ENCODE assay signal across 8 cellular contexts in genomic region chr11:47355283-47356128, GRCh38. TPM values are rescaled to one million over a fixed set of nuclear protein-coding genes. Genes with fewer than 3 reads are reported as not detected.
A peak's percentile ranks its signal among the peaks of the same experiment; 100 is the strongest.
DNase-seq lines count a peak whose midpoint lies in the region; ATAC-seq, FAIRE-seq and TF ChIP-seq lines count a peak whose summit lies in the region.

No MANE protein-coding gene starts in this region.

- 28% methylated on average over 23 of the region's 47 CpGs for WGBS in HepG2 (ENCODE audit: low lambda C conversion rate)

- H3K79me2 ChIP-seq in HepG2 (ENCODE audit: insufficient read depth, low read length): no peaks in the 10 kb centered on the region

- H3K9me3 ChIP-seq in MG63 (no peaks in the 10 kb centered on the region), duodenal mucosa (ENCODE audit: control insufficient read depth in 1 of 2, low read length in 2 of 2) (no peaks in the 10 kb centered on the region), HepG2 (ENCODE audit: low read length) (no peaks in the 10 kb centered on the region)

- POLR2A ChIA-PET in HepG2 (lab: Yijun Ruan, JAX): no interaction called here

- H3K4me3 ChIP-seq in MG63: peak overlapping the region; percentile 22
- H3K4me3 ChIP-seq in duodenal mucosa (ENCODE audit: low read depth in 1 of 2, low read length in 2 of 2): peak overlapping the region; percentile 40 to 56
- H3K4me3 ChIP-seq in HepG2 (replicated peaks in 1 of 3; ENCODE audit: insufficient read depth in 1 of 3, low read depth in 2 of 3, low read length in 3 of 3): peak overlapping the region; percentile 54 to 72 (median 66)

- in situ Hi-C loops in HepG2 (cut with HindIII; ENCODE audit: extremely low pct_ligation_motif_present, low pct_unique_long_range_greater_than_20kb): no loop called here

- peak overlapping the region; percentile 15 for H2AFZ ChIP-seq in HepG2 (ENCODE audit: low read length)

- intact Hi-C loops in HepG2 (cut with micrococcal nuclease; ENCODE audit: unreplicated experiment): loop anchor here (1.0 to 5.0 kb wide), 4 partner anchors 87 to 257 kb away; no protein-coding TSS in a partner anchor

- H3K27ac ChIP-seq in duodenal mucosa (ENCODE audit: low read depth, low read length) (peak overlapping the region; percentile 10), HepG2 (ENCODE audit: extremely low read length, insufficient read depth, low read length) (no peak overlapping the region)

- peaks cover 2 to 3% of the 10 kb centered on the region in 2 donors for H3K4me1 ChIP-seq in duodenal mucosa (ENCODE audit: control insufficient read depth in 1 of 2, insufficient read depth in 2 of 2, low read length in 2 of 2)
- H3K4me1 ChIP-seq in HepG2 (ENCODE audit: insufficient read depth, low read length): peaks cover 64% of the 10 kb centered on the region

- ATAC-seq in HepG2: peak; percentile 87

- no TSS peak for BruUV-seq in HepG2 (replicated peaks; lab: Mats Ljungman, UMichigan)

- DNase-seq in ELR (ENCODE audit: low read depth): peak; percentile 94
- peak; percentile 91 for DNase-seq in MG63
- DNase-seq in RPMI8226: peak; percentile 45
- DNase-seq in HepG2 (ENCODE audit: low spot score): peak; percentile 86
- DNase-seq in stimulated activated CD8-positive, alpha-beta memory T cell treated with anti-CD3 and anti-CD28 coated beads, Interleukin-4, amount 100 ng/mL, for 48 hours: peak; percentile 73
- no peak for DNase-seq in effector CD8-positive, alpha-beta T cell (lab: John Stamatoyannopoulos, UW)
- no peak for DNase-seq in activated gamma-delta T cell treated with Interleukin-2 at 50 U/mL for 16 hours

- no peak for TF ChIP-seq POLR2A in HepG2 (IDR thresholded peaks at IDR 0.05; ENCODE audit: insufficient read depth in 1 of 2, low read depth in 2 of 2, low read length in 2 of 2)

- H3K27me3 ChIP-seq in MG63 (no peaks in the 10 kb centered on the region), duodenal mucosa (ENCODE audit: control insufficient read depth in 1 of 2, insufficient read depth in 2 of 2, low read length in 2 of 2) (no peaks in the 10 kb centered on the region), HepG2 (ENCODE audit: control insufficient read depth in 1 of 2, insufficient read depth in 2 of 2, low read length in 2 of 2) (peaks cover 6 to 31% of the 10 kb centered on the region in 2 experiments; a peak in 3 of 5 replicates)

- peak; percentile 83 for FAIRE-seq in HepG2 (lab: Jason Lieb, UNC)

- H3K4me2 ChIP-seq in HepG2 (ENCODE audit: low read depth, low read length): peak overlapping the region; percentile 84

- peak; percentile 100 for TF ChIP-seq CTCF in HepG2 (CRISPR knock-in tag; IDR thresholded peaks at IDR 0.05)

- peak overlapping the region in 1 of 2 donors; percentile 26 for H3K9ac ChIP-seq in duodenal mucosa (ENCODE audit: low read depth in 1 of 2, low read length in 2 of 2)
- H3K9ac ChIP-seq in HepG2 (ENCODE audit: insufficient read depth, low read depth, low read length): 0 out of 2 replicates have a peak overlapping the region, but pooled peaks have one; percentile 29

- TF ChIP-seq EP300 in HepG2 (IDR thresholded peaks at IDR 0.05; ENCODE audit: low read depth in 2 of 2, low read length in 2 of 2): no peak
- no peak for TF ChIP-seq EP300 in HepG2 (CRISPR knock-in tag; IDR thresholded peaks at IDR 0.05; ENCODE audit: borderline replicate concordance)

- no peaks in the 10 kb centered on the region for H3K36me3 ChIP-seq in MG63
- H3K36me3 ChIP-seq in duodenal mucosa (ENCODE audit: control insufficient read depth in 1 of 2, insufficient read depth in 2 of 2, low read length in 2 of 2): no peaks in the 10 kb centered on the region
- H3K36me3 ChIP-seq in HepG2 (replicated peaks in 1 of 2; ENCODE audit: control insufficient read depth in 1 of 2, insufficient read depth in 2 of 2, low read length in 2 of 2): no peaks in the 10 kb centered on the region

- CTCF ChIA-PET in HepG2 (lab: Yijun Ruan, JAX; ENCODE audit: low intra/inter-chr PET ratio, low total read pairs): interaction anchor here (0.6 to 2.3 kb wide), 7 partner anchors 25 to 466 kb away, joined by 3 to 20 read pairs (median 9); partner anchors contain the start of genes ARFGAP2 and NR1H3

- H4K20me1 ChIP-seq in HepG2 (ENCODE audit: insufficient read depth, low read length): no peaks in the 10 kb centered on the region

- TF ChIP-seq RAD21 in HepG2 (CRISPR knock-in tag; IDR thresholded peaks at IDR 0.05): peak; percentile 97

RNA-seq across cellular contexts. Expression of gene MYBPC3, which starts 3.0 kb away (rescaled TPM):
- total RNA-seq in MG63 (2014; rRNA removed; shearing (Covaris generic); ENCODE audit: low replicate concordance): not detected in 2 replicates
- total RNA-seq in HepG2 (2016; rRNA removed; fragmentation: Illumina TruSeq; extraction: Trizol): not detected in 2 replicates
- total RNA-seq in HepG2 (2016; cell fraction: cytosol; rRNA removed; fragmentation: Illumina TruSeq; extraction: Trizol; ENCODE audit: low read depth): not detected in 2 replicates
- not detected in 2 replicates for total RNA-seq in HepG2 (2016; cell fraction: insoluble cytoplasmic fraction; rRNA removed; fragmentation: Illumina TruSeq; extraction: Trizol)
- not detected in 2 replicates for total RNA-seq in HepG2 (2016; cell fraction: membrane; rRNA removed; fragmentation: Illumina TruSeq; extraction: Trizol)
- total RNA-seq in HepG2 (2016; cell fraction: nucleus; rRNA removed; fragmentation: Illumina TruSeq; extraction: Trizol): not detected in 2 replicates
- 0.01 TPM in 1 of 2 replicates, not detected in the other for polyA plus RNA-seq in HepG2 (2011; rRNA removed)
- polyA plus RNA-seq in HepG2 (2011; cell fraction: cytosol; rRNA removed): not detected in 2 replicates
- not detected in 2 replicates for polyA plus RNA-seq in HepG2 (2011; cell fraction: nucleus; rRNA removed)
- polyA plus RNA-seq in HepG2 (2012): not detected in 2 replicates
- polyA plus RNA-seq in HepG2 (2016; cell fraction: cytosol; fragmentation: Illumina TruSeq; extraction: Trizol; ENCODE audit: low read depth): not detected in 2 replicates
- not detected in 2 replicates for polyA plus RNA-seq in HepG2 (2016; cell fraction: insoluble cytoplasmic fraction; fragmentation: Illumina TruSeq; extraction: Trizol; ENCODE audit: low read depth)
- polyA plus RNA-seq in HepG2 (2016; cell fraction: membrane; fragmentation: Illumina TruSeq; extraction: Trizol; ENCODE audit: low read depth): not detected in 2 replicates
- polyA plus RNA-seq in HepG2 (2016; cell fraction: nucleus; fragmentation: Illumina TruSeq; extraction: Trizol; ENCODE audit: insufficient read depth, low read depth): not detected in 2 replicates
- polyA minus RNA-seq in HepG2 (2011; rRNA and poly(A)+ RNA removed; ENCODE audit: low replicate concordance): not detected in 2 replicates
- polyA minus RNA-seq in HepG2 (2011; cell fraction: cytosol; rRNA and poly(A)+ RNA removed): not detected in 2 replicates
- polyA minus RNA-seq in HepG2 (2011; cell fraction: nucleus; rRNA and poly(A)+ RNA removed): not detected in 2 replicates

RNA-seq across cellular contexts. Expression of gene SPI1, which starts 22.8 kb away (rescaled TPM):
- not detected in 2 replicates for total RNA-seq in MG63 (2014; rRNA removed; shearing (Covaris generic); ENCODE audit: low replicate concordance)
- not detected in 2 replicates for total RNA-seq in HepG2 (2016; rRNA removed; fragmentation: Illumina TruSeq; extraction: Trizol)
- total RNA-seq in HepG2 (2016; cell fraction: cytosol; rRNA removed; fragmentation: Illumina TruSeq; extraction: Trizol; ENCODE audit: low read depth): not detected in 2 replicates
- total RNA-seq in HepG2 (2016; cell fraction: insoluble cytoplasmic fraction; rRNA removed; fragmentation: Illumina TruSeq; extraction: Trizol): not detected in 2 replicates
- total RNA-seq in HepG2 (2016; cell fraction: membrane; rRNA removed; fragmentation: Illumina TruSeq; extraction: Trizol): not detected in 2 replicates
- not detected in 2 replicates for total RNA-seq in HepG2 (2016; cell fraction: nucleus; rRNA removed; fragmentation: Illumina TruSeq; extraction: Trizol)
- not detected in 2 replicates for polyA plus RNA-seq in HepG2 (2011; rRNA removed)
- not detected in 2 replicates for polyA plus RNA-seq in HepG2 (2011; cell fraction: cytosol; rRNA removed)
- not detected in 2 replicates for polyA plus RNA-seq in HepG2 (2011; cell fraction: nucleus; rRNA removed)
- not detected in 2 replicates for polyA plus RNA-seq in HepG2 (2012)
- polyA plus RNA-seq in HepG2 (2016; cell fraction: cytosol; fragmentation: Illumina TruSeq; extraction: Trizol; ENCODE audit: low read depth): not detected in 2 replicates
- not detected in 2 replicates for polyA plus RNA-seq in HepG2 (2016; cell fraction: insoluble cytoplasmic fraction; fragmentation: Illumina TruSeq; extraction: Trizol; ENCODE audit: low read depth)
- not detected in 2 replicates for polyA plus RNA-seq in HepG2 (2016; cell fraction: membrane; fragmentation: Illumina TruSeq; extraction: Trizol; ENCODE audit: low read depth)
- not detected in 2 replicates for polyA plus RNA-seq in HepG2 (2016; cell fraction: nucleus; fragmentation: Illumina TruSeq; extraction: Trizol; ENCODE audit: insufficient read depth, low read depth)
- 0.61 and 0.70 TPM in 2 replicates for polyA minus RNA-seq in HepG2 (2011; rRNA and poly(A)+ RNA removed; ENCODE audit: low replicate concordance)
- not detected in 2 replicates for polyA minus RNA-seq in HepG2 (2011; cell fraction: cytosol; rRNA and poly(A)+ RNA removed)
- polyA minus RNA-seq in HepG2 (2011; cell fraction: nucleus; rRNA and poly(A)+ RNA removed): not detected in 2 replicates

RNA-seq across cellular contexts. Expression of gene SLC39A13, which starts 52.9 kb away (rescaled TPM):
- total RNA-seq in MG63 (2014; rRNA removed; shearing (Covaris generic); ENCODE audit: low replicate concordance): 34.0 and 51.1 TPM in 2 replicates
- 7.2 and 15.3 TPM in 2 replicates for total RNA-seq in HepG2 (2016; rRNA removed; fragmentation: Illumina TruSeq; extraction: Trizol)
- total RNA-seq in HepG2 (2016; cell fraction: cytosol; rRNA removed; fragmentation: Illumina TruSeq; extraction: Trizol; ENCODE audit: low read depth): 5.8 and 6.7 TPM in 2 replicates
- 5.9 and 15.1 TPM in 2 replicates for total RNA-seq in HepG2 (2016; cell fraction: insoluble cytoplasmic fraction; rRNA removed; fragmentation: Illumina TruSeq; extraction: Trizol)
- 12.4 and 12.8 TPM in 2 replicates for total RNA-seq in HepG2 (2016; cell fraction: membrane; rRNA removed; fragmentation: Illumina TruSeq; extraction: Trizol)
- total RNA-seq in HepG2 (2016; cell fraction: nucleus; rRNA removed; fragmentation: Illumina TruSeq; extraction: Trizol): 13.7 and 15.1 TPM in 2 replicates
- 30.5 and 40.7 TPM in 2 replicates for polyA plus RNA-seq in HepG2 (2011; rRNA removed)
- polyA plus RNA-seq in HepG2 (2011; cell fraction: cytosol; rRNA removed): 23.0 and 34.8 TPM in 2 replicates
- polyA plus RNA-seq in HepG2 (2011; cell fraction: nucleus; rRNA removed): 143 and 176 TPM in 2 replicates
- polyA plus RNA-seq in HepG2 (2012): 13.2 and 20.5 TPM in 2 replicates
- 9.4 and 9.7 TPM in 2 replicates for polyA plus RNA-seq in HepG2 (2016; cell fraction: cytosol; fragmentation: Illumina TruSeq; extraction: Trizol; ENCODE audit: low read depth)
- 6.9 and 7.7 TPM in 2 replicates for polyA plus RNA-seq in HepG2 (2016; cell fraction: insoluble cytoplasmic fraction; fragmentation: Illumina TruSeq; extraction: Trizol; ENCODE audit: low read depth)
- polyA plus RNA-seq in HepG2 (2016; cell fraction: membrane; fragmentation: Illumina TruSeq; extraction: Trizol; ENCODE audit: low read depth): 11.6 and 15.3 TPM in 2 replicates
- 31.2 and 34.6 TPM in 2 replicates for polyA plus RNA-seq in HepG2 (2016; cell fraction: nucleus; fragmentation: Illumina TruSeq; extraction: Trizol; ENCODE audit: insufficient read depth, low read depth)
- polyA minus RNA-seq in HepG2 (2011; rRNA and poly(A)+ RNA removed; ENCODE audit: low replicate concordance): 14.8 and 27.8 TPM in 2 replicates
- polyA minus RNA-seq in HepG2 (2011; cell fraction: cytosol; rRNA and poly(A)+ RNA removed): 8.2 and 8.5 TPM in 2 replicates
- 15.2 and 17.7 TPM in 2 replicates for polyA minus RNA-seq in HepG2 (2011; cell fraction: nucleus; rRNA and poly(A)+ RNA removed)

Comparison
In these comparisons a context has a peak if more than half of its experiments do, and no peak if none do; other contexts are left out.
1. DNase-seq: peak in ELR (single experiment), MG63 (single experiment), RPMI8226 (single experiment), HepG2 (single experiment) and stimulated activated CD8-positive, alpha-beta memory T cell treated with anti-CD3 and anti-CD28 coated beads, Interleukin-4, amount 100 ng/mL, for 48 hours (single experiment); none in effector CD8-positive, alpha-beta T cell (single experiment) and activated gamma-delta T cell treated with Interleukin-2 at 50 U/mL for 16 hours (single experiment).
2. Peak in every context shown above with its lines, with median percentiles within 50 percentile points of each other: H3K4me3 ChIP-seq.